ENCODE assay signal across 11 cellular contexts in the genomic region with DNA sequence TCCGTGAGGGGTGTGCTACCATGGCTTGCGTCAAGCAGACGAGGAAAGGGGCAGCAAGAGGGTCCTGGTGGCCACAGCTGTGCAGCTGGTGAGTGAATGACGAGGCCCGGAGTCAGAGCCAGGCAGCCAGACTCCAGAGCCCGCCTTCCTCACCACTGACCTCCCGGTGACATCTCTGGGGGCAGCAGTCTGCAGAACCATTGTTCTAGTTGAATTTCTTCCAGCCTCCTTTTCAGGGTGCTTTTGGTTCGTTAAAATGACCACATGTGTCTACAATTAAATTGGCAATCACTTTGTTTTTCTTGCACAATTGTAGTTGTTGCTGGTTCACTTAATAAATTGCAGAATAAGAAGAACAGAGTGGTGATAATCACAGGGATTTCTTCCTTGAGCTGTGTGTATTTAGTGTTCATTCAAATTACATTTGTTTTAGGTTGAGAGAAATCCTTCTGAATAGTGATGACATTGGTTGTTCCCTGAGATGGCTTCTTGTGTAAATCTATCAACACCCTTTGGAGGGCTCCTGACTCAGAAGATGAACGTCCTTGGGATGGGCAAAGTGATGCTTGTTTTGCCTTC.
A peak's percentile ranks its signal among the peaks of the same experiment; 100 is the strongest.
DNase-seq lines count a peak whose midpoint lies in the region; ATAC-seq, FAIRE-seq and TF ChIP-seq lines count a peak whose summit lies in the region.
"Had no signal": no experiment of that assay in that cellular context is flagged by ENCODE, and none has a peak within 500 bp of the region (broad histone marks: within the 10 kb centered on the region; RNA-seq: fewer than 3 reads in every experiment).

No MANE protein-coding gene starts in this region.

- ATAC-seq in HG02588 (IDR thresholded peaks at IDR 0.05; ENCODE audit: unreplicated experiment) (no peak), HG02678 (IDR thresholded peaks at IDR 0.05; ENCODE audit: unreplicated experiment) (no peak)

- no peaks in the 10 kb centered on the region for H3K9me2 ChIP-seq in SK-N-SH

- no peak for TF ChIP-seq EP300 in SK-N-SH (IDR thresholded peaks at IDR 0.05; ENCODE audit: borderline replicate concordance in 1 of 2, low read depth in 1 of 2, low read length in 1 of 2)

- peaks cover 31% of the 10 kb centered on the region; the same call in 1 of the 2 replicates for H3K79me2 ChIP-seq in SK-N-SH (ENCODE audit: insufficient read depth)

- FAIRE-seq in D721Med (lab: Jason Lieb, UNC), result no peak

- 60% methylated on average over 9 of the region's 9 CpGs for WGBS in SK-N-SH (ENCODE audit: low lambda C conversion rate)

- peak overlapping the region; percentile 21; the same call in 1 of the 2 replicates for H3K4me2 ChIP-seq in SK-N-SH

- peak; percentile 89 for DNase-seq in AG10803 (ENCODE audit: low read depth)
- DNase-seq in SK-N-SH, result peak; percentile 61
- DNase-seq in foreskin fibroblast, result peak; percentile 73 to 85
- peak; percentile 22 for DNase-seq in occipital lobe (lab: John Stamatoyannopoulos, UW)
- DNase-seq in NCI-H82 (lab: John Stamatoyannopoulos, UW), result no peak
- no peak for DNase-seq in D721Med (ENCODE audit: insufficient read length, low spot score)
- DNase-seq: CD8-positive, alpha-beta memory T cell; SIG-M5 had no signal

- POLR2A ChIA-PET in SK-N-SH (lab: Yijun Ruan, JAX), result no interaction called here

- peak overlapping the region; percentile 31 to 93; a peak in 3 of 4 replicates for H3K27ac ChIP-seq in SK-N-SH (ENCODE audit: low read depth in 2 of 2, low read length in 1 of 2)

- peaks cover 17 to 39% of the 10 kb centered on the region in 2 experiments for H3K4me1 ChIP-seq in SK-N-SH (ENCODE audit: control insufficient read depth in 1 of 2, insufficient read depth in 2 of 2, low read depth in 1 of 2, low read length in 1 of 2)

- no peak overlapping the region for H3K4me3 ChIP-seq in AG10803 (ENCODE audit: low read length)
- H3K4me3 ChIP-seq in SK-N-SH (ENCODE audit: low read depth in 2 of 2, low read length in 1 of 2), result no peak overlapping the region
- H3K4me3 ChIP-seq in foreskin fibroblast (ENCODE audit: low read depth in 1 of 2, low read length in 2 of 2), result no peak overlapping the region
- H3K4me3 ChIP-seq: skin epidermis had no signal

- H3K27me3 ChIP-seq in SK-N-SH (ENCODE audit: insufficient read depth), result no peaks in the 10 kb centered on the region

- TF ChIP-seq CTCF in AG10803 (conservative IDR thresholded peaks at IDR 0.05; ENCODE audit: low read length) (no peak), SK-N-SH (IDR thresholded peaks at IDR 0.05) (no peak), foreskin fibroblast (IDR thresholded peaks at IDR 0.05; ENCODE audit: low read depth, low read length) (no peak), D721Med (IDR thresholded peaks at IDR 0.05; ENCODE audit: insufficient read depth, missing control alignments) (no peak)

- H2AFZ ChIP-seq in SK-N-SH (ENCODE audit: low read depth), result no peak overlapping the region

- H4K20me1 ChIP-seq in SK-N-SH (ENCODE audit: insufficient read depth), result 0 out of 2 replicates have a peak, but pooled peaks cover 4% of the 10 kb centered on the region

- CTCF ChIA-PET in SK-N-SH (lab: Yijun Ruan, JAX), result interaction anchor here (1.2 kb wide), 1 partner anchor 11 kb away, joined by 3 read pairs; no protein-coding TSS in a partner anchor

- no peak overlapping the region for H3K9ac ChIP-seq in SK-N-SH

- H3K9me3 ChIP-seq in SK-N-SH, result no peaks in the 10 kb centered on the region

- H3K36me3 ChIP-seq in SK-N-SH (replicated peaks in 1 of 2; ENCODE audit: control insufficient read depth in 1 of 2, insufficient read depth in 2 of 2, low read length in 1 of 2), result peaks cover 4 to 7% of the 10 kb centered on the region in 2 experiments

- peaks cover 7% of the 10 kb centered on the region for H3F3A ChIP-seq in SK-N-SH (replicated peaks; ENCODE audit: insufficient read depth)

- TF ChIP-seq RAD21 in SK-N-SH (IDR thresholded peaks at IDR 0.05; ENCODE audit: low read length), result no peak; the same call in 1 of the 2 replicates

TF ChIP-seq in SK-N-SH, 30 proteins besides CTCF, POLR2A, EP300 and RAD21:
- no peak for TF ChIP-seq MAX (IDR thresholded peaks at IDR 0.05; ENCODE audit: low read depth)
- peak; percentile 21; the same call in 1 of the 2 replicates for TF ChIP-seq TCF12 (IDR thresholded peaks at IDR 0.05)

Comparison
In these comparisons a context has a peak if more than half of its experiments do, and no peak if none do; other contexts are left out.
1. DNase-seq: peak in AG10803 (single experiment), SK-N-SH (single experiment), foreskin fibroblast (2 of 2) and occipital lobe (single experiment); none in NCI-H82 (single experiment) and D721Med (single experiment).